Comparison of ENCODE assay signal across 8 cellular contexts in the genomic region with DNA sequence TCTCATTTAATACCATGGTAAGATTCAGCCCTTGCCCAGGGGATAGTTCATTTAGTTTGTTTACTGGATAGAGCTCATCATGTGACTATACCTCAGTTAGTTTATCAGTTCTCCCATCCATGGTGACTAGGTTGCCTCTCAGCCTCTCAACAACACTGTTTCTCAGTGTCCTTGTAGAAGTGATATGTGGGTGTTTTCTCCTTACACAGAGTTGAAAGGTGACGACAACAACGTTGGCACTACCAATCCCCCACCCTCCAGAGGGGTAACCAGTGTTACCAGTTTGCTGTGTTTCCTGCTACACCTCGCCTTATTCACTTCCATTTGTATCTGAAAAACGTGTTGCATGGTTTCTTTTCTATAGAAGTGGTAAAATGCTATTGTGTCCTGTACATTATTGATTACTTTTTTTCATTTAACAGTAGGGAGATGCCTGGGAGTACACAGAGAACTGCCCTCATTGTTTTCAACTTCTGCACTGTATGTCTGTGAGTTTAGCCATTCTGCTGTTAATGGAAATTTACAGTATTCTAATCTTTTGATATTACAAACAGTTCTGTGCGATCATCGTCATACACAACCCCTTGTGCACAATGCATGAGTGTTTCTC. TPM values are rescaled to one million over a fixed set of nuclear protein-coding genes. Genes with fewer than 3 reads are reported as not detected.
DNase-seq lines count a peak whose midpoint lies in the region; ATAC-seq, FAIRE-seq and TF ChIP-seq lines count a peak whose summit lies in the region.
"Had no signal": no experiment of that assay in that cellular context is flagged by ENCODE, and none has a peak within 500 bp of the region (broad histone marks: within the 10 kb centered on the region; RNA-seq: fewer than 3 reads in every experiment).

No MANE protein-coding gene starts in this region.

- TF ChIP-seq CTCF in HCT116 (IDR thresholded peaks at IDR 0.05 in 2 of 3, conservative IDR thresholded peaks at IDR 0.05 in 1 of 3; ENCODE audit: borderline replicate concordance in 1 of 3, insufficient read depth in 1 of 3, low read depth in 2 of 3, low read length in 2 of 3): no peak

- no peak overlapping the region for H3K4me3 ChIP-seq in HCT116 (replicated peaks in 1 of 2; ENCODE audit: low read depth in 1 of 2, low read length in 2 of 2)
- H3K4me3 ChIP-seq in small intestine (ENCODE audit: low read depth in 1 of 2, low read length in 2 of 2): no peak overlapping the region

- H3K9ac ChIP-seq in HCT116 (ENCODE audit: low read length): no peak overlapping the region

- DNase-seq in HCT116 (ENCODE audit: low read depth, low spot score) (no peak), glomerular visceral epithelial cell (ENCODE audit: extremely low spot score) (peak; percentile 27), small intestine (peak; percentile 25), DMS153 (lab: John Stamatoyannopoulos, UW) (no peak)
- DNase-seq in central memory CD4-positive, alpha-beta T cell: no peak
- DNase-seq: foreskin melanocyte had no signal

- peaks cover 71% of the 10 kb centered on the region for H3K4me1 Mint-ChIP-seq in activated T-helper 17 cell treated with anti-CD3 and anti-CD28 coated beads, Interleukin-2, amount 50 U/mL, for 72 hours

- peaks cover 3 to 10% of the 10 kb centered on the region in 2 experiments; a peak in 2 of 4 replicates for H3K4me1 ChIP-seq in HCT116 (ENCODE audit: control insufficient read depth in 1 of 2, insufficient read depth in 2 of 2, low read length in 2 of 2)
- peaks cover 0 to 2% of the 10 kb centered on the region in 2 donors for H3K4me1 ChIP-seq in small intestine (ENCODE audit: control insufficient read depth in 2 of 2, insufficient read depth in 1 of 2, low read depth in 1 of 2, low read length in 1 of 2)

- H3K79me2 ChIP-seq in HCT116 (ENCODE audit: insufficient read depth, low read length): peaks cover 53% of the 10 kb centered on the region

- TF ChIP-seq RAD21 in HCT116 (IDR thresholded peaks at IDR 0.05; ENCODE audit: low read depth): 0 out of 2 replicates have a peak, but pooled peaks have one; percentile 2

- H3K36me3 Mint-ChIP-seq in activated T-helper 17 cell treated with anti-CD3 and anti-CD28 coated beads, Interleukin-2, amount 50 U/mL, for 72 hours (ENCODE audit: low read depth): peaks cover 100% of the 10 kb centered on the region

- no peak overlapping the region for H3K4me2 ChIP-seq in HCT116 (ENCODE audit: low read length)

- CTCF ChIA-PET in HCT116 (lab: Charles Lee): no interaction called here

- H3K9me3 Mint-ChIP-seq in activated T-helper 17 cell treated with anti-CD3 and anti-CD28 coated beads, Interleukin-2, amount 50 U/mL, for 72 hours: no peaks in the 10 kb centered on the region

- BruUV-seq in HCT116 (replicated peaks; lab: Mats Ljungman, UMichigan): no TSS peak

- H3K9me3 ChIP-seq in HCT116 (ENCODE audit: control insufficient read depth in 1 of 2, insufficient read depth in 1 of 2, low read depth in 1 of 2, low read length in 2 of 2): no peaks in the 10 kb centered on the region
- H3K9me3 ChIP-seq in small intestine (ENCODE audit: control insufficient read depth, low read depth): no peaks in the 10 kb centered on the region

- no peaks in the 10 kb centered on the region for H3K9me2 ChIP-seq in HCT116 (ENCODE audit: insufficient read depth)

- H3K27ac Mint-ChIP-seq in activated T-helper 17 cell treated with anti-CD3 and anti-CD28 coated beads, Interleukin-2, amount 50 U/mL, for 72 hours: peak overlapping the region; percentile 67

- peak overlapping the region; percentile 99 for H3K4me3 Mint-ChIP-seq in activated T-helper 17 cell treated with anti-CD3 and anti-CD28 coated beads, Interleukin-2, amount 50 U/mL, for 72 hours

- POLR2A ChIA-PET in HCT116 (lab: Charles Lee): no interaction called here

- no peaks in the 10 kb centered on the region for H3K27me3 ChIP-seq in HCT116 (ENCODE audit: insufficient read depth, low read length)
- no peaks in the 10 kb centered on the region for H3K27me3 ChIP-seq in small intestine (ENCODE audit: control insufficient read depth in 2 of 2, insufficient read depth in 2 of 2, low read length in 2 of 2)

- TF ChIP-seq POLR2A in HCT116 (IDR thresholded peaks at IDR 0.05; ENCODE audit: borderline replicate concordance, extremely low read depth, insufficient read depth, insufficient read length): no peak

- RAD21 ChIA-PET in HCT116 (lab: Charles Lee; ENCODE audit: low non-redundant PET in 1 of 2, low total read pairs in 2 of 2, uncharacterized antibody in 2 of 2, unreplicated experiment in 2 of 2): no interaction called here

- no peaks in the 10 kb centered on the region for H3K27me3 Mint-ChIP-seq in activated T-helper 17 cell treated with anti-CD3 and anti-CD28 coated beads, Interleukin-2, amount 50 U/mL, for 72 hours

- WGBS in small intestine, 3 donors: 61 to 62% (median 61%) methylated on average over 6 of the region's 6 CpGs

- H2AFZ ChIP-seq in HCT116 (ENCODE audit: low read depth, low read length, poor library complexity, severe bottlenecking): no peak overlapping the region

- no peak overlapping the region for H3K27ac ChIP-seq in HCT116 (ENCODE audit: low read depth, low read length)
- H3K27ac ChIP-seq in small intestine (ENCODE audit: low read depth in 1 of 2, low read length in 1 of 2): peak overlapping the region in 1 of 2 donors; percentile 61

- peaks cover 0 to 28% of the 10 kb centered on the region in 2 experiments; a peak in 2 of 4 replicates for H3K36me3 ChIP-seq in HCT116 (ENCODE audit: control insufficient read depth in 1 of 2, insufficient read depth in 2 of 2, low read length in 2 of 2)
- H3K36me3 ChIP-seq in small intestine (ENCODE audit: control insufficient read depth in 2 of 2, insufficient read depth in 2 of 2, low read length in 2 of 2): peaks cover 0 to 6% of the 10 kb centered on the region in 2 donors

- no peak for ATAC-seq in HCT116
- ATAC-seq in activated T-helper 17 cell treated with anti-CD3 and anti-CD28 coated beads, Interleukin-2, amount 50 U/mL, for 72 hours (replicated peaks): no peak
- ATAC-seq in GM18511 (IDR thresholded peaks at IDR 0.05; ENCODE audit: unreplicated experiment): no peak

- no peak for FAIRE-seq in small intestine (lab: Jason Lieb, UNC)

- no peaks in the 10 kb centered on the region for H4K20me1 ChIP-seq in HCT116 (ENCODE audit: insufficient read depth)

- intact Hi-C loops in HCT116 (cut with micrococcal nuclease): no loop called here

TF ChIP-seq in HCT116, 20 proteins besides CTCF, POLR2A, EP300 and RAD21 (continues in another document):
- TF ChIP-seq CEBPB (IDR thresholded peaks at IDR 0.05; ENCODE audit: low read depth) (no peak), EZH2phosphoT487 (IDR thresholded peaks at IDR 0.05; ENCODE audit: borderline replicate concordance) (no peak), MAX (IDR thresholded peaks at IDR 0.05) (no peak), TCF7L2 (IDR thresholded peaks at IDR 0.05; ENCODE audit: borderline replicate concordance, extremely low read depth, insufficient read depth, insufficient read length) (no peak), ZFX (IDR thresholded peaks at IDR 0.05) (no peak), SIN3A (IDR thresholded peaks at IDR 0.05; ENCODE audit: low read depth) (no peak), YY1 (IDR thresholded peaks at IDR 0.05; ENCODE audit: extremely low read depth, insufficient replicate concordance, low read depth, low read length) (no peak), JUND (IDR thresholded peaks at IDR 0.05) (no peak), SP1 (IDR thresholded peaks at IDR 0.05; ENCODE audit: low read depth) (no peak), ZNF274 (IDR thresholded peaks at IDR 0.05; ENCODE audit: low read depth, low read length) (no peak), FOSL1 (IDR thresholded peaks at IDR 0.05; ENCODE audit: low read depth) (no peak)
- TF ChIP-seq, protein P1, sequence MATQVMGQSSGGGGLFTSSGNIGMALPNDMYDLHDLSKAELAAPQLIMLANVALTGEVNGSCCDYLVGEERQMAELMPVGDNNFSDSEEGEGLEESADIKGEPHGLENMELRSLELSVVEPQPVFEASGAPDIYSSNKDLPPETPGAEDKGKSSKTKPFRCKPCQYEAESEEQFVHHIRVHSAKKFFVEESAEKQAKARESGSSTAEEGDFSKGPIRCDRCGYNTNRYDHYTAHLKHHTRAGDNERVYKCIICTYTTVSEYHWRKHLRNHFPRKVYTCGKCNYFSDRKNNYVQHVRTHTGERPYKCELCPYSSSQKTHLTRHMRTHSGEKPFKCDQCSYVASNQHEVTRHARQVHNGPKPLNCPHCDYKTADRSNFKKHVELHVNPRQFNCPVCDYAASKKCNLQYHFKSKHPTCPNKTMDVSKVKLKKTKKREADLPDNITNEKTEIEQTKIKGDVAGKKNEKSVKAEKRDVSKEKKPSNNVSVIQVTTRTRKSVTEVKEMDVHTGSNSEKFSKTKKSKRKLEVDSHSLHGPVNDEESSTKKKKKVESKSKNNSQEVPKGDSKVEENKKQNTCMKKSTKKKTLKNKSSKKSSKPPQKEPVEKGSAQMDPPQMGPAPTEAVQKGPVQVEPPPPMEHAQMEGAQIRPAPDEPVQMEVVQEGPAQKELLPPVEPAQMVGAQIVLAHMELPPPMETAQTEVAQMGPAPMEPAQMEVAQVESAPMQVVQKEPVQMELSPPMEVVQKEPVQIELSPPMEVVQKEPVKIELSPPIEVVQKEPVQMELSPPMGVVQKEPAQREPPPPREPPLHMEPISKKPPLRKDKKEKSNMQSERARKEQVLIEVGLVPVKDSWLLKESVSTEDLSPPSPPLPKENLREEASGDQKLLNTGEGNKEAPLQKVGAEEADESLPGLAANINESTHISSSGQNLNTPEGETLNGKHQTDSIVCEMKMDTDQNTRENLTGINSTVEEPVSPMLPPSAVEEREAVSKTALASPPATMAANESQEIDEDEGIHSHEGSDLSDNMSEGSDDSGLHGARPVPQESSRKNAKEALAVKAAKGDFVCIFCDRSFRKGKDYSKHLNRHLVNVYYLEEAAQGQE (IDR thresholded peaks at IDR 0.05; ENCODE audit: low read depth): no peak

RNA-seq across cellular contexts. Expression of gene NEAT1, which starts 11.6 kb away (rescaled TPM):
- 564 TPM for total RNA-seq in HCT116 (2021; ENCODE audit: unreplicated experiment)
- 181 and 274 TPM in 2 replicates for polyA plus RNA-seq in HCT116 (2012)
- 1,000 to 10,000 TPM in 1 of 2 donors, 100 to 1,000 TPM in 1; 823 to 2,912 TPM for total RNA-seq in activated T-helper 17 cell treated with anti-CD3 and anti-CD28 coated beads, Interleukin-2, amount 50 U/mL, for 72 hours
- polyA plus RNA-seq in small intestine: 1,000 to 10,000 TPM in 1 of 3 donors, 100 to 1,000 TPM in 2; 256 to 3,420 (median 665) TPM

RNA-seq across cellular contexts. Expression of gene FRMD8, which starts 47.7 kb away (rescaled TPM):
- total RNA-seq in HCT116 (2021; ENCODE audit: unreplicated experiment): 35.8 TPM
- 12.9 and 20.6 TPM in 2 replicates for polyA plus RNA-seq in HCT116 (2012)
- 10 to 100 TPM; 49.6 to 52.1 TPM for total RNA-seq in activated T-helper 17 cell treated with anti-CD3 and anti-CD28 coated beads, Interleukin-2, amount 50 U/mL, for 72 hours
- polyA plus RNA-seq in small intestine: 10 to 100 TPM; 24.4 to 31.1 (median 27.7) TPM

RNA-seq across cellular contexts. Expression of gene SLC25A45, which starts 51.7 kb away (rescaled TPM):
- 3.9 TPM for total RNA-seq in HCT116 (2021; ENCODE audit: unreplicated experiment)
- 2.0 and 2.3 TPM in 2 replicates for polyA plus RNA-seq in HCT116 (2012)
- 10 to 100 TPM; 18.0 to 20.1 TPM for total RNA-seq in activated T-helper 17 cell treated with anti-CD3 and anti-CD28 coated beads, Interleukin-2, amount 50 U/mL, for 72 hours
- polyA plus RNA-seq in small intestine: 10 to 100 TPM; 13.9 to 26.2 (median 18.1) TPM

Comparison
In these comparisons a context has a peak if more than half of its experiments do, and no peak if none do; other contexts are left out.
1. DNase-seq: peak in glomerular visceral epithelial cell (single experiment) and small intestine (single experiment); none in HCT116 (single experiment), DMS153 (single experiment) and central memory CD4-positive, alpha-beta T cell (single experiment).